19 cellular contexts compared by ENCODE assay signal in genomic region chr4:128596115-128596514, GRCh38.
"Had no signal": no experiment of that assay in that cellular context is flagged by ENCODE, and none has a peak within 500 bp of the region (broad histone marks: within the 10 kb centered on the region; RNA-seq: fewer than 3 reads in every experiment).

No MANE protein-coding gene starts in this region.

- H3K4me3 ChIP-seq: lung, SK-N-MC, vagina had no signal

- H3K4me1 Mint-ChIP-seq: activated CD4-positive, alpha-beta T cell treated with anti-CD3 and anti-CD28 coated beads for 36 hours; immature natural killer cell; stimulated activated memory B cell treated with anti-CD40 and anti-IgM and Interleukin-4, amounts not matched to agents 10 μg/mL and 1 μg/mL and 100 μg/mL, for 72 hours had no signal

- H3K27ac Mint-ChIP-seq: activated CD4-positive, alpha-beta memory T cell treated with anti-CD3 and anti-CD28 coated beads for 36 hours; activated CD4-positive, alpha-beta T cell treated with anti-CD3 and anti-CD28 coated beads for 36 hours; activated T-helper 17 cell treated with anti-CD3 and anti-CD28 coated beads, Interleukin-2, amount 50 U/mL, for 72 hours; endodermal cell; immature natural killer cell; mesothelial cell of epicardium; stimulated activated memory B cell treated with anti-CD40 and anti-IgM and Interleukin-4, amounts not matched to agents 10 μg/mL and 1 μg/mL and 100 μg/mL, for 72 hours had no signal

- H3K27ac ChIP-seq: brain microvascular endothelial cell, epithelial cell of prostate, SK-N-MC, vagina had no signal

- H3K36me3 ChIP-seq: brain microvascular endothelial cell, vagina had no signal

- H3K27me3 ChIP-seq: brain microvascular endothelial cell, vagina had no signal

- H3K36me3 Mint-ChIP-seq: immature natural killer cell; stimulated activated memory B cell treated with anti-CD40 and anti-IgM and Interleukin-4, amounts not matched to agents 10 μg/mL and 1 μg/mL and 100 μg/mL, for 72 hours had no signal

- DNase-seq: activated CD4-positive, alpha-beta memory T cell treated with anti-CD3 and anti-CD28 coated beads for 36 hours; activated CD4-positive, alpha-beta T cell treated with anti-CD3 and anti-CD28 coated beads for 36 hours; activated naive CD4-positive, alpha-beta T cell; brain microvascular endothelial cell; central memory CD4-positive, alpha-beta T cell; endodermal cell; foreskin melanocyte; immature natural killer cell; left cardiac atrium; stimulated activated CD4-positive, alpha-beta T cell treated with anti-CD3 and anti-CD28 coated beads, Interleukin-4, amount 100 ng/mL, for 4 hours had no signal

- ATAC-seq: activated CD4-positive, alpha-beta T cell treated with anti-CD3 and anti-CD28 coated beads for 36 hours; activated T-helper 17 cell treated with anti-CD3 and anti-CD28 coated beads, Interleukin-2, amount 50 U/mL, for 72 hours; left cardiac atrium; sciatic nerve; stimulated activated memory B cell treated with anti-CD40 and anti-IgM and Interleukin-4, amounts not matched to agents 10 μg/mL and 1 μg/mL and 100 μg/mL, for 72 hours had no signal

- H3K9me3 ChIP-seq: vagina had no signal

- H3K4me3 Mint-ChIP-seq: activated CD4-positive, alpha-beta memory T cell treated with anti-CD3 and anti-CD28 coated beads for 36 hours; activated CD4-positive, alpha-beta T cell treated with anti-CD3 and anti-CD28 coated beads for 36 hours; activated T-helper 17 cell treated with anti-CD3 and anti-CD28 coated beads, Interleukin-2, amount 50 U/mL, for 72 hours; endodermal cell; immature natural killer cell; mesothelial cell of epicardium; neural crest cell; stimulated activated memory B cell treated with anti-CD40 and anti-IgM and Interleukin-4, amounts not matched to agents 10 μg/mL and 1 μg/mL and 100 μg/mL, for 72 hours had no signal
